1 cellular context compared by ENCODE assay signal in genomic region chr7:101602484-101603241, GRCh38.
TF ChIP-seq lines count a peak whose summit lies in the region.

No MANE protein-coding gene starts in this region.

TF ChIP-seq in GM12878, 131 proteins besides CTCF, POLR2A, EP300 and RAD21 (continued from another document):
- TF ChIP-seq, protein P1, sequence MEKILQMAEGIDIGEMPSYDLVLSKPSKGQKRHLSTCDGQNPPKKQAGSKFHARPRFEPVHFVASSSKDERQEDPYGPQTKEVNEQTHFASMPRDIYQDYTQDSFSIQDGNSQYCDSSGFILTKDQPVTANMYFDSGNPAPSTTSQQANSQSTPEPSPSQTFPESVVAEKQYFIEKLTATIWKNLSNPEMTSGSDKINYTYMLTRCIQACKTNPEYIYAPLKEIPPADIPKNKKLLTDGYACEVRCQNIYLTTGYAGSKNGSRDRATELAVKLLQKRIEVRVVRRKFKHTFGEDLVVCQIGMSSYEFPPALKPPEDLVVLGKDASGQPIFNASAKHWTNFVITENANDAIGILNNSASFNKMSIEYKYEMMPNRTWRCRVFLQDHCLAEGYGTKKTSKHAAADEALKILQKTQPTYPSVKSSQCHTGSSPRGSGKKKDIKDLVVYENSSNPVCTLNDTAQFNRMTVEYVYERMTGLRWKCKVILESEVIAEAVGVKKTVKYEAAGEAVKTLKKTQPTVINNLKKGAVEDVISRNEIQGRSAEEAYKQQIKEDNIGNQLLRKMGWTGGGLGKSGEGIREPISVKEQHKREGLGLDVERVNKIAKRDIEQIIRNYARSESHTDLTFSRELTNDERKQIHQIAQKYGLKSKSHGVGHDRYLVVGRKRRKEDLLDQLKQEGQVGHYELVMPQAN (conservative IDR thresholded peaks at IDR 0.05), result no peak
- TF ChIP-seq SMC3 (IDR thresholded peaks at IDR 0.05; ENCODE audit: borderline replicate concordance, low read length) (peak; percentile 84), NFXL1 (IDR thresholded peaks at IDR 0.05; ENCODE audit: borderline replicate concordance) (no peak), NFIC (IDR thresholded peaks at IDR 0.05; ENCODE audit: low read depth, low read length) (no peak), TBL1XR1 (IDR thresholded peaks at IDR 0.05; ENCODE audit: low read depth, low read length) (no peak), MYC (IDR thresholded peaks at IDR 0.05; ENCODE audit: insufficient read depth, insufficient read length, insufficient replicate concordance, low read length, severe bottlenecking) (no peak), ZBTB11 (CRISPR knock-in tag; IDR thresholded peaks at IDR 0.05) (no peak), SUPT20H (IDR thresholded peaks at IDR 0.05; ENCODE audit: borderline replicate concordance, control insufficient read depth, low read depth, low read length) (no peak), MAX (IDR thresholded peaks at IDR 0.05; ENCODE audit: low read depth, low read length) (no peak), NR2F1 (conservative IDR thresholded peaks at IDR 0.05) (no peak), BHLHE40 (IDR thresholded peaks at IDR 0.05; ENCODE audit: borderline replicate concordance in 1 of 2, low read depth in 2 of 2, low read length in 1 of 2) (no peak), RELA (IDR thresholded peaks at IDR 0.05; ENCODE audit: borderline replicate concordance, partially characterized antibody) (no peak), EGR1 (IDR thresholded peaks at IDR 0.05; ENCODE audit: borderline replicate concordance in 1 of 2, low read depth in 2 of 2, low read length in 2 of 2) (0 out of 3 replicates have a peak, but pooled peaks of 1 of the 2 experiments have one; percentile 8), HDAC2 (IDR thresholded peaks at IDR 0.05) (no peak), REST (IDR thresholded peaks at IDR 0.05; ENCODE audit: low read depth, low read length) (no peak), ZBED1 (IDR thresholded peaks at IDR 0.05; ENCODE audit: borderline replicate concordance) (no peak), RCOR1 (conservative IDR thresholded peaks at IDR 0.05; ENCODE audit: low read depth, low read length) (no peak), MTA3 (IDR thresholded peaks at IDR 0.05; ENCODE audit: borderline replicate concordance, low read length) (no peak), PAX5 (IDR thresholded peaks at IDR 0.05; ENCODE audit: borderline replicate concordance, low read depth, low read length) (no peak)
- TF ChIP-seq, protein P2, sequence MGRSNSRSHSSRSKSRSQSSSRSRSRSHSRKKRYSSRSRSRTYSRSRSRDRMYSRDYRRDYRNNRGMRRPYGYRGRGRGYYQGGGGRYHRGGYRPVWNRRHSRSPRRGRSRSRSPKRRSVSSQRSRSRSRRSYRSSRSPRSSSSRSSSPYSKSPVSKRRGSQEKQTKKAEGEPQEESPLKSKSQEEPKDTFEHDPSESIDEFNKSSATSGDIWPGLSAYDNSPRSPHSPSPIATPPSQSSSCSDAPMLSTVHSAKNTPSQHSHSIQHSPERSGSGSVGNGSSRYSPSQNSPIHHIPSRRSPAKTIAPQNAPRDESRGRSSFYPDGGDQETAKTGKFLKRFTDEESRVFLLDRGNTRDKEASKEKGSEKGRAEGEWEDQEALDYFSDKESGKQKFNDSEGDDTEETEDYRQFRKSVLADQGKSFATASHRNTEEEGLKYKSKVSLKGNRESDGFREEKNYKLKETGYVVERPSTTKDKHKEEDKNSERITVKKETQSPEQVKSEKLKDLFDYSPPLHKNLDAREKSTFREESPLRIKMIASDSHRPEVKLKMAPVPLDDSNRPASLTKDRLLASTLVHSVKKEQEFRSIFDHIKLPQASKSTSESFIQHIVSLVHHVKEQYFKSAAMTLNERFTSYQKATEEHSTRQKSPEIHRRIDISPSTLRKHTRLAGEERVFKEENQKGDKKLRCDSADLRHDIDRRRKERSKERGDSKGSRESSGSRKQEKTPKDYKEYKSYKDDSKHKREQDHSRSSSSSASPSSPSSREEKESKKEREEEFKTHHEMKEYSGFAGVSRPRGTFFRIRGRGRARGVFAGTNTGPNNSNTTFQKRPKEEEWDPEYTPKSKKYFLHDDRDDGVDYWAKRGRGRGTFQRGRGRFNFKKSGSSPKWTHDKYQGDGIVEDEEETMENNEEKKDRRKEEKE (IDR thresholded peaks at IDR 0.05), result no peak
- TF ChIP-seq, protein P3, sequence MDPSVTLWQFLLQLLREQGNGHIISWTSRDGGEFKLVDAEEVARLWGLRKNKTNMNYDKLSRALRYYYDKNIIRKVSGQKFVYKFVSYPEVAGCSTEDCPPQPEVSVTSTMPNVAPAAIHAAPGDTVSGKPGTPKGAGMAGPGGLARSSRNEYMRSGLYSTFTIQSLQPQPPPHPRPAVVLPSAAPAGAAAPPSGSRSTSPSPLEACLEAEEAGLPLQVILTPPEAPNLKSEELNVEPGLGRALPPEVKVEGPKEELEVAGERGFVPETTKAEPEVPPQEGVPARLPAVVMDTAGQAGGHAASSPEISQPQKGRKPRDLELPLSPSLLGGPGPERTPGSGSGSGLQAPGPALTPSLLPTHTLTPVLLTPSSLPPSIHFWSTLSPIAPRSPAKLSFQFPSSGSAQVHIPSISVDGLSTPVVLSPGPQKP (IDR thresholded peaks at IDR 0.05; ENCODE audit: low read depth, low read length), result no peak
- TF ChIP-seq, protein P4, sequence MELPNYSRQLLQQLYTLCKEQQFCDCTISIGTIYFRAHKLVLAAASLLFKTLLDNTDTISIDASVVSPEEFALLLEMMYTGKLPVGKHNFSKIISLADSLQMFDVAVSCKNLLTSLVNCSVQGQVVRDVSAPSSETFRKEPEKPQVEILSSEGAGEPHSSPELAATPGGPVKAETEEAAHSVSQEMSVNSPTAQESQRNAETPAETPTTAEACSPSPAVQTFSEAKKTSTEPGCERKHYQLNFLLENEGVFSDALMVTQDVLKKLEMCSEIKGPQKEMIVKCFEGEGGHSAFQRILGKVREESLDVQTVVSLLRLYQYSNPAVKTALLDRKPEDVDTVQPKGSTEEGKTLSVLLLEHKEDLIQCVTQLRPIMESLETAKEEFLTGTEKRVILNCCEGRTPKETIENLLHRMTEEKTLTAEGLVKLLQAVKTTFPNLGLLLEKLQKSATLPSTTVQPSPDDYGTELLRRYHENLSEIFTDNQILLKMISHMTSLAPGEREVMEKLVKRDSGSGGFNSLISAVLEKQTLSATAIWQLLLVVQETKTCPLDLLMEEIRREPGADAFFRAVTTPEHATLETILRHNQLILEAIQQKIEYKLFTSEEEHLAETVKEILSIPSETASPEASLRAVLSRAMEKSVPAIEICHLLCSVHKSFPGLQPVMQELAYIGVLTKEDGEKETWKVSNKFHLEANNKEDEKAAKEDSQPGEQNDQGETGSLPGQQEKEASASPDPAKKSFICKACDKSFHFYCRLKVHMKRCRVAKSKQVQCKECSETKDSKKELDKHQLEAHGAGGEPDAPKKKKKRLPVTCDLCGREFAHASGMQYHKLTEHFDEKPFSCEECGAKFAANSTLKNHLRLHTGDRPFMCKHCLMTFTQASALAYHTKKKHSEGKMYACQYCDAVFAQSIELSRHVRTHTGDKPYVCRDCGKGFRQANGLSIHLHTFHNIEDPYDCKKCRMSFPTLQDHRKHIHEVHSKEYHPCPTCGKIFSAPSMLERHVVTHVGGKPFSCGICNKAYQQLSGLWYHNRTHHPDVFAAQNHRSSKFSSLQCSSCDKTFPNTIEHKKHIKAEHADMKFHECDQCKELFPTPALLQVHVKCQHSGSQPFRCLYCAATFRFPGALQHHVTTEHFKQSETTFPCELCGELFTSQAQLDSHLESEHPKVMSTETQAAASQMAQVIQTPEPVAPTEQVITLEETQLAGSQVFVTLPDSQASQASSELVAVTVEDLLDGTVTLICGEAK (IDR thresholded peaks at IDR 0.05; ENCODE audit: borderline replicate concordance), result no peak
